In genomic region chr2:170969030-170969429, GRCh38 we compare ENCODE assay signal across 1 cellular context.
TF ChIP-seq lines count a peak whose summit lies in the region.

No MANE protein-coding gene starts in this region.

TF ChIP-seq in GM12878, 131 proteins besides CTCF, POLR2A, EP300 and RAD21:
- no peak for TF ChIP-seq RFX5 (IDR thresholded peaks at IDR 0.05; ENCODE audit: low read depth, low read length)
- no peak for TF ChIP-seq ZNF687 (IDR thresholded peaks at IDR 0.05)
- no peak for TF ChIP-seq REST (IDR thresholded peaks at IDR 0.05; ENCODE audit: low read depth, low read length)
- no peak for TF ChIP-seq YBX1 (IDR thresholded peaks at IDR 0.05)
- TF ChIP-seq NR2F1 (conservative IDR thresholded peaks at IDR 0.05): no peak
- no peak for TF ChIP-seq SIX5 (IDR thresholded peaks at IDR 0.05; ENCODE audit: low read depth, low read length, severe bottlenecking)
- TF ChIP-seq USF1 (IDR thresholded peaks at IDR 0.05; ENCODE audit: borderline replicate concordance, extremely low read length, insufficient read depth, low read depth, low read length): no peak
- no peak for TF ChIP-seq HDAC2 (IDR thresholded peaks at IDR 0.05)
- TF ChIP-seq TBL1XR1 (IDR thresholded peaks at IDR 0.05; ENCODE audit: low read depth, low read length): no peak
- no peak for TF ChIP-seq E2F8 (IDR thresholded peaks at IDR 0.05; ENCODE audit: low read depth, partially characterized antibody)
- no peak for TF ChIP-seq CBX3 (IDR thresholded peaks at IDR 0.05; ENCODE audit: borderline replicate concordance, low read depth)
- TF ChIP-seq MXI1 (IDR thresholded peaks at IDR 0.05; ENCODE audit: low read depth, low read length): no peak
TF ChIP-seq in GM12878: peak in this region for 0.
